26 cellular contexts compared by ENCODE assay signal in genomic region chr4:134160211-134160610, GRCh38.
"Had no signal": no experiment of that assay in that cellular context is flagged by ENCODE, and none has a peak within 500 bp of the region (broad histone marks: within the 10 kb centered on the region; RNA-seq: fewer than 3 reads in every experiment).

No MANE protein-coding gene starts in this region.

- ATAC-seq: gastrocnemius medialis; left ventricle myocardium superior; lower lobe of right lung; mucosa of descending colon; sciatic nerve; stimulated activated naive CD8-positive, alpha-beta T cell treated with anti-CD3 and anti-CD28 coated beads, Interleukin-15, amount 100 ng/mL, for 72 hours had no signal

- H3K9me3 ChIP-seq: gastrocnemius medialis, lower lobe of right lung, mucosa of descending colon, prostate gland, thyroid gland, vagina had no signal

- H3K4me3 ChIP-seq: gastrocnemius medialis, lower lobe of right lung, mucosa of descending colon, prostate gland, right atrium auricular region, smooth muscle cell, suprapubic skin, thyroid gland, vagina had no signal

- H3K27me3 ChIP-seq: gastrocnemius medialis, right atrium auricular region, suprapubic skin, thyroid gland, vagina had no signal

- FAIRE-seq: colon, islet of Langerhans had no signal

- H3K27ac ChIP-seq: gastrocnemius medialis, lower lobe of right lung, prostate gland, right atrium auricular region, suprapubic skin, thyroid gland, vagina had no signal

- DNase-seq: effector CD8-positive, alpha-beta T cell; endodermal cell; erythroblast; gastrocnemius medialis; head of caudate nucleus; left ventricle myocardium superior; lower lobe of right lung; mucosa of descending colon; naive B cell; nucleus accumbens; stimulated activated CD4-positive, alpha-beta T cell treated with anti-CD3 and anti-CD28 coated beads, Interleukin-12 subunit alpha, Interleukin-12 subunit beta, amount 100 ng/mL, for 4 hours; stimulated activated CD4-positive, alpha-beta T cell treated with anti-CD3 and anti-CD28 coated beads, Interleukin-1b, Interleukin-23, amount 100 ng/mL, for 48 hours; stimulated activated CD4-positive, alpha-beta T cell treated with anti-CD3 and anti-CD28 coated beads, Interleukin-4, amount 100 ng/mL, for 1 hour; stimulated activated CD8-positive, alpha-beta memory T cell treated with anti-CD3 and anti-CD28 coated beads, Interleukin-4, amount 100 ng/mL, for 48 hours; stimulated activated naive CD4-positive, alpha-beta T cell; stimulated activated naive CD8-positive, alpha-beta T cell treated with anti-CD3 and anti-CD28 coated beads, Interleukin-15, amount 100 ng/mL, for 72 hours; thyroid gland; trophoblast cell had no signal

- H3K4me1 ChIP-seq: gastrocnemius medialis, lower lobe of right lung, prostate gland, right atrium auricular region, suprapubic skin, thyroid gland, vagina had no signal

- H3K4me2 ChIP-seq: smooth muscle cell had no signal

- H3K36me3 ChIP-seq: gastrocnemius medialis, lower lobe of right lung, prostate gland, right atrium auricular region, suprapubic skin, thyroid gland, vagina had no signal
